In the genomic region with DNA sequence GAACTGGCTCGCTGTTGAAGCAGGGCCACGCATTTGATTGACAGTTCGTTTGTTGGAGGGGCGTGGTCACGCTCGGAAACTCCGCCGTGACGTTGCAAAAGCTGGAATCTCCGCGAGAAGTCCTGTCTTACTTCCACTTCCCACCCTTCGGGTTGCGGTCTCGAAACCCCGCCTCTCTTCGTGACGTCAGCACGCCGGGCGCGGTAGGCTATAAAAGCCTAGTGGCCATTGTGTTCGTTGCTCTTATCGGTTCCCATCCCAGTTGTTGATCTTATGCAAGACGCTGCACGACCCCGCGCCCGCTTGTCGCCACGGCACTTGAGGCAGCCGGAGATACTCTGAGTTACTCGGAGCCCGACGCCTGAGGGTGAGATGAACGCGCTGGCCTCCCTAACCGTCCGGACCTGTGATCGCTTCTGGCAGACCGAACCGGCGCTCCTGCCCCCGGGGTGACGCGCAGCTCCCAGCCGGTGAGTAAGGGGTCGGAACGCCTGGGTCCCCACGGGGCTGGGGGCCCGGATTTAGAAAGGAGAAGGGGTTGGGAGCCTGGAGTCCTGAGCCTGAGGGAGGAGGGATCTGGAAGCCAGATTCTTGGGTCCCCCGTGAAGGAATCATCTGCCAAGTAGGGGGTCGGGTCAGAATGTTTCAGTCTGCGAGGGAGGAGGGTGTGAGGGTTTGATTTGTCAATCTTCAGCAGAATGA, we compare ENCODE assay signal across 8 cellular contexts. TPM values are rescaled to one million over a fixed set of nuclear protein-coding genes. Genes with fewer than 3 reads are reported as not detected.
DNase-seq lines count a peak whose midpoint lies in the region; TF ChIP-seq lines count a peak whose summit lies in the region.

A gene (plus strand): TSS at position 240 of the 702 bp plus-strand sequence. CDS start 813 bp downstream, outside the sequence.

- H3K27me3 Mint-ChIP-seq in activated naive CD4-positive, alpha-beta T cell treated with anti-CD3 and anti-CD28 coated beads for 36 hours (ENCODE audit: low read depth) = no peaks in the 10 kb centered on the region
- H3K27me3 Mint-ChIP-seq in neural progenitor cell (ENCODE audit: insufficient read depth, low read depth) = peaks cover 10% of the 10 kb centered on the region

- H3K79me2 ChIP-seq in neural progenitor cell (ENCODE audit: low read depth) = peaks cover 28% of the 10 kb centered on the region

- TF ChIP-seq CTCF in neural progenitor cell (IDR thresholded peaks at IDR 0.05) = peak; percentile 23

- H3K9ac ChIP-seq in SK-N-MC (ENCODE audit: insufficient read length) = peak within 1 kb of the TSS; percentile 98
- H3K9ac ChIP-seq in neural progenitor cell = peak within 1 kb of the TSS; percentile 96
- H3K9ac ChIP-seq in stomach smooth muscle (ENCODE audit: low read length in 2 of 2) = peak within 1 kb of the TSS; percentile 100

- peak within 1 kb of the TSS; percentile 99 for H3K4me3 Mint-ChIP-seq in activated naive CD4-positive, alpha-beta T cell treated with anti-CD3 and anti-CD28 coated beads for 36 hours
- H3K4me3 Mint-ChIP-seq in neural progenitor cell = peak within 1 kb of the TSS; percentile 100

- H4K20me1 ChIP-seq in neural progenitor cell (ENCODE audit: low read depth) = peaks cover 28% of the 10 kb centered on the region

- peaks cover 34% of the 10 kb centered on the region for H3K4me1 Mint-ChIP-seq in activated naive CD4-positive, alpha-beta T cell treated with anti-CD3 and anti-CD28 coated beads for 36 hours (ENCODE audit: low read depth)
- peaks cover 56% of the 10 kb centered on the region for H3K4me1 Mint-ChIP-seq in neural progenitor cell

- H3F3A ChIP-seq in neural progenitor cell (ENCODE audit: low read depth) = peaks cover 17% of the 10 kb centered on the region

- H3K36me3 ChIP-seq in SK-N-MC (ENCODE audit: insufficient read depth, low read length) (peaks cover 30% of the 10 kb centered on the region), neural progenitor cell (no peaks in the 10 kb centered on the region), stomach smooth muscle (ENCODE audit: control insufficient read depth in 2 of 2, insufficient read depth in 2 of 2, low read length in 2 of 2) (peaks cover 16 to 20% of the 10 kb centered on the region in 2 donors)

- peak within 1 kb of the TSS; percentile 99 for H3K27ac Mint-ChIP-seq in activated naive CD4-positive, alpha-beta T cell treated with anti-CD3 and anti-CD28 coated beads for 36 hours
- peak within 1 kb of the TSS; percentile 100 for H3K27ac Mint-ChIP-seq in neural progenitor cell

- peak within 1 kb of the TSS; percentile 55 for H2AFZ ChIP-seq in neural progenitor cell (replicated peaks)

- H3K9me3 ChIP-seq in SK-N-MC (ENCODE audit: low read depth, low read length) (no peaks in the 10 kb centered on the region), neural progenitor cell (ENCODE audit: low read depth) (no peaks in the 10 kb centered on the region), stomach smooth muscle (ENCODE audit: control insufficient read depth in 2 of 2, low read length in 2 of 2) (no peaks in the 10 kb centered on the region)

- intact Hi-C loops in activated naive CD4-positive, alpha-beta T cell treated with anti-CD3 and anti-CD28 coated beads for 36 hours (cut with micrococcal nuclease) = loop anchor here (1.0 to 10.0 kb wide), 8 partner anchors 38 to 622 kb away; a partner anchor contains a TSS

- DNase-seq in DMS53 (lab: John Stamatoyannopoulos, UW) (peak; percentile 99), GOT3 (lab: John Stamatoyannopoulos, UW) (peak; percentile 97), NCI-H1048 (lab: John Stamatoyannopoulos, UW) (peak; percentile 86), SK-N-MC (ENCODE audit: low read depth, low spot score) (peak; percentile 93), foreskin melanocyte (peak; percentile 98), neural progenitor cell (ENCODE audit: low spot score) (peak; percentile 97)
- peak; percentile 99 for DNase-seq in activated naive CD4-positive, alpha-beta T cell treated with anti-CD3 and anti-CD28 coated beads for 36 hours

- H3K27ac ChIP-seq in SK-N-MC (peak within 1 kb of the TSS; percentile 96), neural progenitor cell (peak within 1 kb of the TSS; percentile 70), stomach smooth muscle (ENCODE audit: low read length) (peak within 1 kb of the TSS; percentile 100)

- no peaks in the 10 kb centered on the region for H3K27me3 ChIP-seq in neural progenitor cell
- no peaks in the 10 kb centered on the region for H3K27me3 ChIP-seq in stomach smooth muscle (ENCODE audit: control insufficient read depth in 1 of 2, insufficient read depth in 2 of 2, low read length in 2 of 2)

- H3K4me2 ChIP-seq in neural progenitor cell = peak within 1 kb of the TSS; percentile 84

- H3K9me3 Mint-ChIP-seq in activated naive CD4-positive, alpha-beta T cell treated with anti-CD3 and anti-CD28 coated beads for 36 hours = no peaks in the 10 kb centered on the region
- H3K9me3 Mint-ChIP-seq in neural progenitor cell = no peaks in the 10 kb centered on the region

- CTCF ChIA-PET in activated naive CD4-positive, alpha-beta T cell treated with anti-CD3 and anti-CD28 coated beads for 36 hours (lab: Charles Lee) = interaction anchor here (0.7 to 1.7 kb wide), 2 partner anchors 29 to 85 kb away, joined by 3 to 7 read pairs; no protein-coding TSS in a partner anchor

- H3K4me1 ChIP-seq in neural progenitor cell (peaks cover 16% of the 10 kb centered on the region), stomach smooth muscle (ENCODE audit: control insufficient read depth, insufficient read depth, low read length) (peaks cover 48% of the 10 kb centered on the region)

- peaks cover 39% of the 10 kb centered on the region for H3K36me3 Mint-ChIP-seq in activated naive CD4-positive, alpha-beta T cell treated with anti-CD3 and anti-CD28 coated beads for 36 hours (ENCODE audit: low read depth)
- peaks cover 23% of the 10 kb centered on the region for H3K36me3 Mint-ChIP-seq in neural progenitor cell

- H3K4me3 ChIP-seq in SK-N-MC = peak within 1 kb of the TSS; percentile 90
- H3K4me3 ChIP-seq in neural progenitor cell = peak within 1 kb of the TSS; percentile 88
- H3K4me3 ChIP-seq in stomach smooth muscle (ENCODE audit: low read length in 2 of 2) = peak within 1 kb of the TSS; percentile 99 to 100

RNA-seq across cellular contexts. Expression of the gene that starts here (rescaled TPM):
- total RNA-seq in activated naive CD4-positive, alpha-beta T cell treated with anti-CD3 and anti-CD28 coated beads for 36 hours = 10 to 100 TPM; 96.5 to 97.4 TPM
- total RNA-seq in neural progenitor cell (ENCODE audit: low replicate concordance) = 10.6 and 19.1 TPM in 2 replicates

Comparison
In these comparisons a context has a peak if more than half of its experiments do, and no peak if none do; other contexts are left out.
1. Peak in every context shown above with its lines: DNase-seq, H3K4me3 ChIP-seq and H3K27ac ChIP-seq.